12 cellular contexts compared by ENCODE assay signal in the genomic region with DNA sequence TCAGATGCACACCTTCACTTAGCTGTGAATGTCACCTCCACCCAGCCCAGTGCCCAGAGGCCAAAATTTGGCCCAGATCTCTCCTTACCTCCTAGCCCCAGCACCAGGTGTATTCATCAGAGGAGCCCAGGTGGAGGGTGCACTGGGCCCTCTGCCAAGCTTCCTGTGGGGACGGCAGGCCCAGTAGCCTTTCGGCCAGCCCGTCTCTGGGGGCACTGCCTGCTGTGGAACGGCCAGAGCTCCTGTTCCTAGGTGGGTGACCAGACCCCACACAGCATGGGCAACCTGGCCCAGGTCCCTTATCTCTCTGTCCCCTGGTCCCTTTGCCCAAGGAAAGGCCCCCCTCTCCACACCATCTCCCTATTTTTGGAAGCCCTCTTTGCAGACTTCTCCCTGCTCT.
DNase-seq lines count a peak whose midpoint lies in the region; ATAC-seq and TF ChIP-seq lines count a peak whose summit lies in the region.
"Had no signal": no experiment of that assay in that cellular context is flagged by ENCODE, and none has a peak within 500 bp of the region (broad histone marks: within the 10 kb centered on the region; RNA-seq: fewer than 3 reads in every experiment).

No MANE protein-coding gene starts in this region.

- no peak overlapping the region for H3K4me3 ChIP-seq in spleen
- H3K4me3 ChIP-seq in PC-3 (ENCODE audit: low read length) = no peak overlapping the region

- BruUV-seq in PC-3 (replicated peaks; lab: Mats Ljungman, UMichigan) = no TSS peak

- H3K9me3 ChIP-seq in spleen = no peaks in the 10 kb centered on the region
- no peaks in the 10 kb centered on the region for H3K9me3 ChIP-seq in PC-3 (ENCODE audit: low read length)

- no peak for ATAC-seq in left ventricle myocardium superior
- ATAC-seq in PC-3 = no peak
- ATAC-seq: naive thymus-derived CD8-positive, alpha-beta T cell had no signal

- H3K27me3 ChIP-seq in spleen (replicated peaks in 1 of 7) = no peaks in the 10 kb centered on the region
- H3K27me3 ChIP-seq in PC-3 (ENCODE audit: low read length) = no peaks in the 10 kb centered on the region

- H3K9me2 ChIP-seq in PC-3 (replicated peaks; ENCODE audit: low read length) = no peaks in the 10 kb centered on the region

- no peaks in the 10 kb centered on the region for H3F3A ChIP-seq in PC-3 (ENCODE audit: low read length, unreplicated experiment)

- intact Hi-C loops in left ventricle myocardium superior (cut with micrococcal nuclease) = no loop called here
- intact Hi-C loops in spleen (cut with DNase I; ENCODE audit: low total_unique reads) = no loop called here
- intact Hi-C loops in PC-3 (cut with micrococcal nuclease) = no loop called here

- H4K20me1 ChIP-seq in PC-3 (ENCODE audit: low read length) = no peaks in the 10 kb centered on the region

- H3K4me2 ChIP-seq in PC-3 (ENCODE audit: low read length) = no peak overlapping the region

- POLR2A ChIA-PET in PC-3 (lab: Charles Lee; ENCODE audit: unreplicated experiment) = no interaction called here

- H3K4me1 ChIP-seq in spleen (peaks cover 0 to 25% (median 13%) of the 10 kb centered on the region in 6 donors), PC-3 (ENCODE audit: insufficient read depth, low read length) (no peaks in the 10 kb centered on the region)

- H3K27ac ChIP-seq in spleen (peak overlapping the region in 3 of 8 donors; percentile 4 to 40 (median 30)), PC-3 (ENCODE audit: low read length) (no peak overlapping the region)

- H3K36me3 ChIP-seq in spleen (peaks cover 6 to 98% (median 63%) of the 10 kb centered on the region in 6 donors), PC-3 (ENCODE audit: low read depth, low read length) (peaks cover 72% of the 10 kb centered on the region)

- 0 out of 2 replicates have a peak, but pooled peaks cover 6% of the 10 kb centered on the region for H3K79me2 ChIP-seq in PC-3 (ENCODE audit: low read length)

- CTCF ChIA-PET in PC-3 (lab: Charles Lee) = no interaction called here

- TF ChIP-seq POLR2A in spleen (IDR thresholded peaks at IDR 0.05) = no peak

- WGBS in spleen, 5 donors = 87 to 92% (median 90%) methylated on average over 1 to 4 of the region's 4 CpGs

- no peak for TF ChIP-seq CTCF in spleen (IDR thresholded peaks at IDR 0.05 in 8 of 11, conservative IDR thresholded peaks at IDR 0.05 in 3 of 11)
- TF ChIP-seq CTCF in PC-3 (conservative IDR thresholded peaks at IDR 0.05; ENCODE audit: low read depth, low read length) = no peak

- H3K9ac ChIP-seq in PC-3 (ENCODE audit: low read length) = no peak overlapping the region

- DNase-seq in COLO668 (lab: John Stamatoyannopoulos, UW; ENCODE audit: unreplicated experiment) (peak; percentile 32), NCI-H69 (lab: John Stamatoyannopoulos, UW) (peak; percentile 44), left ventricle myocardium superior (peak; percentile 72), spleen (peak; percentile 59), NCI-H1092 (lab: John Stamatoyannopoulos, UW) (no peak), NCI-H345 (lab: John Stamatoyannopoulos, UW) (no peak), NCI-H524 treated with DMSO at 0.1 percent for 48 hours (lab: John Stamatoyannopoulos, UW) (no peak), PC-3 (no peak)
- DNase-seq: activated CD4-positive, alpha-beta T cell treated with anti-CD3 and anti-CD28 coated beads for 1 hour; activated gamma-delta T cell treated with Interleukin-2 at 50 U/mL for 16 hours; NCI-H510A had no signal

- no peak overlapping the region for H2AFZ ChIP-seq in PC-3 (ENCODE audit: low read length)

Comparison
In these comparisons a context has a peak if more than half of its experiments do, and no peak if none do; other contexts are left out.
1. DNase-seq: peak in COLO668 (single experiment), NCI-H69 (single experiment), left ventricle myocardium superior (single experiment) and spleen (single experiment); none in NCI-H1092 (single experiment), NCI-H345 (single experiment), NCI-H524 treated with DMSO at 0.1 percent for 48 hours (single experiment) and PC-3 (single experiment).